Comparison of ENCODE assay signal across 8 cellular contexts in the genomic region with DNA sequence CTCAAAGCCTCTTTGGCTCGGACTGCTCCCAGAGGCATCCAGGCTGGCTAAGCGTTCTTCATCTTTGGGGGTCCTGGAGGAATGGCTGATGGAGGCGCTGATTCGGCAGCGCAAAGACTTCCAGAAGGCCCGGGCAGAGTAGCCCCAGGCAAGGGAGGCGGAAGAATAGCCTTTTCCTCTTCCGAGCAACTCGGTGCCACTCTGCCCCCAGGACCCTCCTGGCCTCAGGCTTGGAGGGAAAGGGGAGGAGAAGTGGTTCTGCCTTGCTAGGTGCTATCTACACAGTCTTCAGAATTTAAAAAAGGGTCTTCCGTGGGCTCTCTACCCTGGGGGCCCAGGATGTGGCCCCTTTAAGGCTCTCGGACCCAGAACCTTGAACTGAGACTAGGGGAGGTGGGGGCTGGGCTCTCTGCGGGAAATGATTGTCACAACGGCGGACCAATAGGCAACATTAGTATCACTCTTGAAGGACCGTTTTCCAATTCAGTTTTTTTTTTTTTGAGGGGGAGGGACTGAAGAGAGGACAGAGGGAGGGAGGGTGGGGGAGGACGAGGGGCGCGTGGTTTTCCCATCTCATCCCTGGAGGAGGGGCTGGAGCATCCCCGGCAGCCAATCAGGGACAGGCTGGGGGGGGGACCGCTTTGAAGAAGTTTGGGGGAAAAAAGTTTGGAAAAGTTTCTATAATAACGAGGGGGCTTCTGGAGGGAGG. TPM values are rescaled to one million over a fixed set of nuclear protein-coding genes. Genes with fewer than 3 reads are reported as not detected.
DNase-seq lines count a peak whose midpoint lies in the region; ATAC-seq and TF ChIP-seq lines count a peak whose summit lies in the region.

Gene NFATC4, plus strand, starts transcription at position 679 of the 709 bp plus-strand sequence. CDS start 157 bp downstream, outside the sequence.

- H3K36me3 ChIP-seq in MM.1S (replicated peaks; ENCODE audit: insufficient read depth, low read length) (no peaks in the 10 kb centered on the region), mesenchymal stem cell (ENCODE audit: control insufficient read depth in 1 of 2, insufficient read depth in 2 of 2, low read depth in 1 of 2, low read length in 2 of 2) (peaks cover 17 to 29% of the 10 kb centered on the region in 2 experiments), thyroid gland (no peaks in the 10 kb centered on the region)

- peak within 1 kb of the TSS; percentile 54 to 90 for H3K23ac ChIP-seq in mesenchymal stem cell (ENCODE audit: low read length in 2 of 2)

- peak within 1 kb of the TSS; percentile 58 for H3K4me3 ChIP-seq in MM.1S (ENCODE audit: low read length)
- H3K4me3 ChIP-seq in mesenchymal stem cell (ENCODE audit: insufficient read depth in 1 of 2, low read depth in 1 of 2, low read length in 2 of 2) = peak within 1 kb of the TSS; percentile 81 to 89
- peak within 1 kb of the TSS; percentile 24 to 91 (median 80) for H3K4me3 ChIP-seq in thyroid gland (replicated peaks in 1 of 3)

- H3K9ac ChIP-seq in MM.1S (ENCODE audit: low read length) (peak within 1 kb of the TSS; percentile 74), mesenchymal stem cell (ENCODE audit: low read length) (peak within 1 kb of the TSS; percentile 98)

- H3K9me2 ChIP-seq in MM.1S (replicated peaks; ENCODE audit: insufficient read depth, low read length) = no peaks in the 10 kb centered on the region

- peak within 1 kb of the TSS; percentile 99 for H4K8ac ChIP-seq in mesenchymal stem cell (ENCODE audit: low read length)

- no peaks in the 10 kb centered on the region for H3K4me1 ChIP-seq in MM.1S (ENCODE audit: low read length)
- H3K4me1 ChIP-seq in mesenchymal stem cell (ENCODE audit: control insufficient read depth, insufficient read depth, low read depth, low read length) = peaks cover 33% of the 10 kb centered on the region
- H3K4me1 ChIP-seq in thyroid gland = peaks cover 17 to 19% of the 10 kb centered on the region in 2 donors

- H3F3A ChIP-seq in MM.1S (ENCODE audit: insufficient read depth, low read length) = 0 out of 2 replicates have a peak, but pooled peaks cover 3% of the 10 kb centered on the region

- H2BK15ac ChIP-seq in mesenchymal stem cell (ENCODE audit: low read depth, poor library complexity, severe bottlenecking) = peak within 1 kb of the TSS; percentile 99

- no peaks in the 10 kb centered on the region for H3K9me3 Mint-ChIP-seq in endothelial cell (ENCODE audit: unreplicated experiment)

- peak within 1 kb of the TSS; percentile 83 to 94 for H2BK12ac ChIP-seq in mesenchymal stem cell (ENCODE audit: low read length in 2 of 2)

- peak within 1 kb of the TSS; percentile 99 for H3K4ac ChIP-seq in mesenchymal stem cell (ENCODE audit: low read depth in 1 of 2, low read length in 2 of 2)

- no peaks in the 10 kb centered on the region for H3K9me3 ChIP-seq in MM.1S (replicated peaks; ENCODE audit: insufficient read depth, low read length)
- no peaks in the 10 kb centered on the region for H3K9me3 ChIP-seq in mesenchymal stem cell (ENCODE audit: control insufficient read depth, low read length)
- no peaks in the 10 kb centered on the region for H3K9me3 ChIP-seq in thyroid gland

- TF ChIP-seq POLR2A in thyroid gland (IDR thresholded peaks at IDR 0.05) = peak in 1 of 2 donors; percentile 29

- peak within 1 kb of the TSS; percentile 92 for H3K27ac Mint-ChIP-seq in endothelial cell (ENCODE audit: unreplicated experiment)

- TF ChIP-seq CTCF in 22Rv1 (IDR thresholded peaks at IDR 0.05) (no peak), MM.1S (IDR thresholded peaks at IDR 0.05; ENCODE audit: low read length) (no peak), endothelial cell (IDR thresholded peaks at IDR 0.05; ENCODE audit: unreplicated experiment) (no peak), thyroid gland (IDR thresholded peaks at IDR 0.05) (no peak)

- H3K79me1 ChIP-seq in mesenchymal stem cell (replicated peaks; ENCODE audit: low read length, poor library complexity, severe bottlenecking) = peaks cover 12% of the 10 kb centered on the region

- H2BK5ac ChIP-seq in mesenchymal stem cell (ENCODE audit: low read depth, low read length, poor library complexity, severe bottlenecking) = peak within 1 kb of the TSS; percentile 73

- H3K36me3 Mint-ChIP-seq in endothelial cell (ENCODE audit: low read depth, unreplicated experiment) = no peaks in the 10 kb centered on the region

- H2AFZ ChIP-seq in MM.1S (ENCODE audit: low read length) (peak within 1 kb of the TSS; percentile 77), mesenchymal stem cell (ENCODE audit: low read depth, low read length) (peak within 1 kb of the TSS; percentile 11)

- WGBS in mesenchymal stem cell = under 1% methylated on average over 17 of the region's 21 CpGs
- 2 to 5% methylated on average over 17 to 21 of the region's 21 CpGs for WGBS in thyroid gland, 2 donors

- intact Hi-C loops in thyroid gland (cut with DNase I) = loop anchor here (2.0 to 5.0 kb wide), 2 partner anchors 35 to 63 kb away; no protein-coding TSS in a partner anchor

- H3K4me1 Mint-ChIP-seq in endothelial cell (ENCODE audit: unreplicated experiment) = peaks cover 19% of the 10 kb centered on the region

- peak within 1 kb of the TSS; percentile 96 to 98 for H3K18ac ChIP-seq in mesenchymal stem cell (ENCODE audit: low read depth in 1 of 2, low read length in 2 of 2)

- H4K20me1 ChIP-seq in MM.1S (ENCODE audit: insufficient read depth, low read length) = no peaks in the 10 kb centered on the region

- ATAC-seq in GM18517 (IDR thresholded peaks at IDR 0.05; ENCODE audit: unreplicated experiment) (peak; percentile 29), esophagus mucosa (no peak)

- peak within 1 kb of the TSS; percentile 94 for H3K14ac ChIP-seq in mesenchymal stem cell (ENCODE audit: low read length in 2 of 2)

- peak; percentile 64 for DNase-seq in MM.1S
- peak; percentile 59 for DNase-seq in SW480 (ENCODE audit: low spot score)
- peak; percentile 62 for DNase-seq in endothelial cell (ENCODE audit: low spot score)
- DNase-seq in mesenchymal stem cell = peak; percentile 98
- peak; percentile 77 to 80 for DNase-seq in thyroid gland

- H3K27me3 ChIP-seq in MM.1S (replicated peaks; ENCODE audit: insufficient read depth, low read length) = no peaks in the 10 kb centered on the region
- H3K27me3 ChIP-seq in mesenchymal stem cell (ENCODE audit: control insufficient read depth in 1 of 2, insufficient read depth in 1 of 2, low read length in 2 of 2) = no peaks in the 10 kb centered on the region
- no peaks in the 10 kb centered on the region for H3K27me3 ChIP-seq in thyroid gland

- peaks cover 9% of the 10 kb centered on the region for H3K27me3 Mint-ChIP-seq in endothelial cell (ENCODE audit: unreplicated experiment)

- H3K27ac ChIP-seq in 22Rv1 (peak within 1 kb of the TSS; percentile 97), MM.1S (ENCODE audit: low read length) (peak within 1 kb of the TSS; percentile 70; the same call in 1 of the 2 replicates), mesenchymal stem cell (ENCODE audit: low read length, poor library complexity, severe bottlenecking) (peak within 1 kb of the TSS; percentile 93), thyroid gland (peak within 1 kb of the TSS; percentile 94 to 96 (median 95))

- peak within 1 kb of the TSS; percentile 91 for H3K4me3 Mint-ChIP-seq in endothelial cell (ENCODE audit: unreplicated experiment)

- H3K79me2 ChIP-seq in MM.1S (ENCODE audit: low read length) = no peaks in the 10 kb centered on the region

- H4K91ac ChIP-seq in mesenchymal stem cell (ENCODE audit: low read length) = peak within 1 kb of the TSS; percentile 99

- H2BK120ac ChIP-seq in mesenchymal stem cell (ENCODE audit: low read depth, low read length) = peak within 1 kb of the TSS; percentile 100

- H2AK5ac ChIP-seq in mesenchymal stem cell (ENCODE audit: low read length, severe bottlenecking) = peak within 1 kb of the TSS; percentile 44

- H3K4me2 ChIP-seq in MM.1S (ENCODE audit: low read depth, low read length) (peak within 1 kb of the TSS; percentile 95), mesenchymal stem cell (ENCODE audit: low read length, poor library complexity, severe bottlenecking) (peak within 1 kb of the TSS; percentile 99)

RNA-seq across cellular contexts. Expression of gene NFATC4, which starts in this region (rescaled TPM):
- total RNA-seq in endothelial cell (ENCODE audit: unreplicated experiment) (42.4 TPM), thyroid gland (10 to 100 TPM; 19.4 to 41.3 (median 38.6) TPM), esophagus mucosa (3.4 TPM)
- 51.4 TPM for polyA plus RNA-seq in mesenchymal stem cell (2013, experiment 1 of 2)
- 48.4 TPM for polyA plus RNA-seq in mesenchymal stem cell (2013, experiment 2 of 2)
